ENCODE assay signal across 26 cellular contexts in genomic region chr4:83171640-83172039, GRCh38. TPM values are rescaled to one million over a fixed set of nuclear protein-coding genes. Genes with fewer than 3 reads are reported as not detected.
DNase-seq lines count a peak whose midpoint lies in the region; ATAC-seq, FAIRE-seq and TF ChIP-seq lines count a peak whose summit lies in the region.
"Had no signal": no experiment of that assay in that cellular context is flagged by ENCODE, and none has a peak within 500 bp of the region (broad histone marks: within the 10 kb centered on the region; RNA-seq: fewer than 3 reads in every experiment).

No MANE protein-coding gene starts in this region.

- H4K20me1 ChIP-seq in astrocyte (ENCODE audit: insufficient read depth, low read length): no peaks in the 10 kb centered on the region

- H3K4me1 Mint-ChIP-seq in activated CD4-positive, alpha-beta T cell treated with anti-CD3 and anti-CD28 coated beads, Interleukin-2, amount 10 ng/mL, durations not matched to agents 24 days and 14 days: peaks cover 8% of the 10 kb centered on the region
- peaks cover 2% of the 10 kb centered on the region for H3K4me1 Mint-ChIP-seq in astrocyte (ENCODE audit: low read depth, unreplicated experiment)
- peaks cover 14% of the 10 kb centered on the region for H3K4me1 Mint-ChIP-seq in CD4-positive, alpha-beta T cell (ENCODE audit: low read depth)

- H3K9me3 ChIP-seq in astrocyte (ENCODE audit: insufficient read depth, low read depth, low read length) (peaks cover 2% of the 10 kb centered on the region), upper lobe of right lung (no peaks in the 10 kb centered on the region)
- H3K9me3 ChIP-seq in CD4-positive, alpha-beta T cell (ENCODE audit: control insufficient read depth, low read length): no peaks in the 10 kb centered on the region
- H3K9me3 ChIP-seq: Caco-2, tibial nerve had no signal

- no peak overlapping the region for H3K4me2 ChIP-seq in astrocyte (ENCODE audit: low read length)

- H3K36me3 Mint-ChIP-seq in activated CD4-positive, alpha-beta T cell treated with anti-CD3 and anti-CD28 coated beads, Interleukin-2, amount 10 ng/mL, durations not matched to agents 24 days and 14 days (ENCODE audit: low read depth): peaks cover 15% of the 10 kb centered on the region
- peaks cover 4% of the 10 kb centered on the region for H3K36me3 Mint-ChIP-seq in astrocyte (ENCODE audit: low read depth, unreplicated experiment)
- no peaks in the 10 kb centered on the region for H3K36me3 Mint-ChIP-seq in CD4-positive, alpha-beta T cell (ENCODE audit: low read depth)
- H3K36me3 Mint-ChIP-seq: IgD-negative memory B cell, naive B cell had no signal

- TF ChIP-seq CTCF in astrocyte (IDR thresholded peaks at IDR 0.05; ENCODE audit: insufficient read depth, low read depth, low read length) (no peak), upper lobe of right lung (IDR thresholded peaks at IDR 0.05) (no peak)
- no peak for TF ChIP-seq CTCF in CD4-positive, alpha-beta T cell (IDR thresholded peaks at IDR 0.05)

- H3K9me3 Mint-ChIP-seq in activated CD4-positive, alpha-beta T cell treated with anti-CD3 and anti-CD28 coated beads, Interleukin-2, amount 10 ng/mL, durations not matched to agents 24 days and 14 days: peaks cover 19% of the 10 kb centered on the region
- H3K9me3 Mint-ChIP-seq in astrocyte (ENCODE audit: unreplicated experiment): peaks cover 7% of the 10 kb centered on the region
- peaks cover 3% of the 10 kb centered on the region for H3K9me3 Mint-ChIP-seq in CD4-positive, alpha-beta T cell
- H3K9me3 Mint-ChIP-seq: central memory CD8-positive, alpha-beta T cell; memory B cell had no signal

- H3K27me3 ChIP-seq in astrocyte (ENCODE audit: insufficient read depth, low read length) (no peaks in the 10 kb centered on the region), upper lobe of right lung (no peaks in the 10 kb centered on the region)
- no peaks in the 10 kb centered on the region for H3K27me3 ChIP-seq in CD4-positive, alpha-beta T cell (ENCODE audit: control insufficient read depth, insufficient read depth, low read length)
- H3K27me3 ChIP-seq: tibial nerve had no signal

- POLR2A ChIA-PET in CD4-positive, alpha-beta T cell (lab: Charles Lee): no interaction called here

- H3K4me3 ChIP-seq in astrocyte (ENCODE audit: insufficient read depth, low read depth, low read length) (no peak overlapping the region), upper lobe of right lung (no peak overlapping the region)
- H3K4me3 ChIP-seq: tibial nerve had no signal

- intact Hi-C loops in activated CD4-positive, alpha-beta T cell treated with anti-CD3 and anti-CD28 coated beads, Interleukin-2, amount 10 ng/mL, durations not matched to agents 24 days and 14 days (cut with micrococcal nuclease): no loop called here
- intact Hi-C loops in upper lobe of right lung (cut with DNase I) (no loop called here), head of caudate nucleus (cut with DNase I) (no loop called here)
- intact Hi-C loops in CD4-positive, alpha-beta T cell (cut with DNase I, micrococcal nuclease): no loop called here

- CTCF ChIA-PET in CD4-positive, alpha-beta T cell (lab: Charles Lee): no interaction called here

- no peaks in the 10 kb centered on the region for H3K79me2 ChIP-seq in astrocyte (ENCODE audit: insufficient read depth, low read length)

- FAIRE-seq in astrocyte (lab: Jason Lieb, UNC): no peak
- FAIRE-seq: kidney, small intestine, TTC549 had no signal

- H3K4me3 Mint-ChIP-seq in activated CD4-positive, alpha-beta T cell treated with anti-CD3 and anti-CD28 coated beads, Interleukin-2, amount 10 ng/mL, durations not matched to agents 24 days and 14 days: no peak overlapping the region
- no peak overlapping the region for H3K4me3 Mint-ChIP-seq in astrocyte (ENCODE audit: unreplicated experiment)
- no peak overlapping the region for H3K4me3 Mint-ChIP-seq in CD4-positive, alpha-beta T cell
- H3K4me3 Mint-ChIP-seq: central memory CD8-positive, alpha-beta T cell; memory B cell; stimulated activated naive CD8-positive, alpha-beta T cell treated with anti-CD3 and anti-CD28 coated beads, Interleukin-15, Interleukin-2, amounts not matched to agents 100 ng/mL and 50 ng/mL, for 24 hours had no signal

- H3K27me3 Mint-ChIP-seq in activated CD4-positive, alpha-beta T cell treated with anti-CD3 and anti-CD28 coated beads, Interleukin-2, amount 10 ng/mL, durations not matched to agents 24 days and 14 days: peaks cover 6% of the 10 kb centered on the region
- H3K27me3 Mint-ChIP-seq in astrocyte (ENCODE audit: low read depth, unreplicated experiment): no peaks in the 10 kb centered on the region
- H3K27me3 Mint-ChIP-seq in CD4-positive, alpha-beta T cell: no peaks in the 10 kb centered on the region
- H3K27me3 Mint-ChIP-seq: central memory CD8-positive, alpha-beta T cell; IgD-negative memory B cell; memory B cell; naive B cell; stimulated activated naive CD8-positive, alpha-beta T cell treated with anti-CD3 and anti-CD28 coated beads, Interleukin-15, Interleukin-2, amounts not matched to agents 100 ng/mL and 50 ng/mL, for 24 hours had no signal

- DNase-seq in activated CD4-positive, alpha-beta T cell treated with anti-CD3 and anti-CD28 coated beads, Interleukin-2, amount 10 ng/mL, durations not matched to agents 24 days and 14 days: no peak
- no peak for DNase-seq in activated CD4-positive, alpha-beta T cell treated with anti-CD3 and anti-CD28 coated beads, Interleukin-2, amount 50 U/mL, for 4 hours
- DNase-seq in astrocyte (ENCODE audit: low read depth) (no peak), left lobe of liver (ENCODE audit: low spot score) (no peak), upper lobe of right lung (no peak), head of caudate nucleus (no peak)
- no peak for DNase-seq in CD4-positive, alpha-beta T cell
- DNase-seq: 8988T; activated CD4-positive, alpha-beta T cell treated with anti-CD3 and anti-CD28 coated beads for 1 hour; activated naive CD4-positive, alpha-beta T cell treated with anti-CD3 and anti-CD28 coated beads, Interleukin-2, amount 50 U/mL, for 16 hours; activated T-cell treated with anti-CD3 and anti-CD28 coated beads, Interleukin-2, amount 50 U/mL, for 48 hours; aorta; kidney; NCI-H2171; NCI-H748 treated with DMSO at 0.1 percent for 48 hours; small intestine had no signal

- ATAC-seq in left lobe of liver (peak; percentile 14), upper lobe of right lung (peak; percentile 71), HG03378 (IDR thresholded peaks at IDR 0.05; ENCODE audit: unreplicated experiment) (no peak)
- ATAC-seq in CD4-positive, alpha-beta T cell (ENCODE audit: poor library complexity): no peak
- ATAC-seq: Right ventricle myocardium inferior had no signal

- no peak overlapping the region for H2AFZ ChIP-seq in astrocyte (ENCODE audit: low read depth, low read length)

- H3K27ac ChIP-seq in astrocyte (ENCODE audit: low read depth, low read length): no peak overlapping the region
- no peak overlapping the region for H3K27ac ChIP-seq in upper lobe of right lung
- H3K27ac ChIP-seq in CD4-positive, alpha-beta T cell (ENCODE audit: low read depth, low read length): no peak overlapping the region
- H3K27ac ChIP-seq: tibial nerve had no signal

- H3K36me3 ChIP-seq in astrocyte (ENCODE audit: insufficient read depth, low read length) (no peaks in the 10 kb centered on the region), upper lobe of right lung (no peaks in the 10 kb centered on the region)
- H3K36me3 ChIP-seq: tibial nerve had no signal

- H3K9ac ChIP-seq in astrocyte (ENCODE audit: low read length): no peak overlapping the region

- H3K27ac Mint-ChIP-seq in activated CD4-positive, alpha-beta T cell treated with anti-CD3 and anti-CD28 coated beads, Interleukin-2, amount 10 ng/mL, durations not matched to agents 24 days and 14 days: peak overlapping the region; percentile 54
- peak overlapping the region; percentile 89 for H3K27ac Mint-ChIP-seq in astrocyte (ENCODE audit: unreplicated experiment)
- no peak overlapping the region for H3K27ac Mint-ChIP-seq in CD4-positive, alpha-beta T cell

- no peaks in the 10 kb centered on the region for H3K4me1 ChIP-seq in astrocyte (ENCODE audit: insufficient read depth, low read length)
- no peaks in the 10 kb centered on the region for H3K4me1 ChIP-seq in upper lobe of right lung
- H3K4me1 ChIP-seq: Caco-2, tibial nerve had no signal

RNA-seq across cellular contexts. Expression of gene PLAC8, which starts 57.1 kb away (rescaled TPM):
- total RNA-seq in activated CD4-positive, alpha-beta T cell treated with anti-CD3 and anti-CD28 coated beads, Interleukin-2, amount 10 ng/mL, durations not matched to agents 24 days and 14 days: 41.2 and 41.4 TPM in 2 replicates
- total RNA-seq in astrocyte (19.5 and 27.8 TPM in 2 replicates), left lobe of liver (6.8 TPM), upper lobe of right lung (81.7 TPM)
- 100 to 1,000 TPM; 249 to 259 TPM for total RNA-seq in CD4-positive, alpha-beta T cell

Comparison
In these comparisons a context has a peak if more than half of its experiments do, and no peak if none do; other contexts are left out.
1. ATAC-seq: peak in left lobe of liver (single experiment) and upper lobe of right lung (single experiment); none in HG03378 (single experiment) and CD4-positive, alpha-beta T cell (single experiment).